Comparison of ENCODE assay signal across 19 cellular contexts in the genomic region with DNA sequence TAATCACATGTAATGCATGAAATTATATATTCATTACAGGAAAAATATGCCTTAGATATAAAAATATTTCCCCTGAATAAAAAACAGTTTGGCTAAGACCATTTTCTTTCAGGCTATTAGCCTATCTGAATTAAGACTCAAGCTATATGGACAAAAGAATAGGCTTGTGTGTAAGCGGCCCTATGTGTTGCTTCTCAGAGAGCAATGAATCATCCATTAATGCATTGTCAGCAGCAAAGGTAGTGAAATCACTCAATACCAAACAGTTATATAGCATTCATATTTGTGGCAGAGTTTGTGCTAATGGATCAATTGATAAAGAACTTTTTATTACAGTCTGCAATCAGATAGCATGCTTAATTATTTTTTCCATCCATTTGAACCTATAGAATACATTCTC.
A peak's percentile ranks its signal among the peaks of the same experiment; 100 is the strongest.
DNase-seq lines count a peak whose midpoint lies in the region; ATAC-seq, FAIRE-seq and TF ChIP-seq lines count a peak whose summit lies in the region.
"Had no signal": no experiment of that assay in that cellular context is flagged by ENCODE, and none has a peak within 500 bp of the region (broad histone marks: within the 10 kb centered on the region; RNA-seq: fewer than 3 reads in every experiment).

No MANE protein-coding gene starts in this region.

- H3K4me2 ChIP-seq in A549 (no peak overlapping the region), K562 (ENCODE audit: insufficient read depth, low read length) (no peak overlapping the region)
- H3K4me2 ChIP-seq: BLaER1 treated with 17β-estradiol and CSF1 and Interleukin-3, amounts not matched to agents 10 nM and 100 nM had no signal

- H3K9me3 ChIP-seq in A549 (no peaks in the 10 kb centered on the region), K562 (replicated peaks; ENCODE audit: control insufficient read depth, insufficient read depth, low read depth, low read length) (peaks cover 2% of the 10 kb centered on the region; the same call in 1 of the 2 replicates)
- H3K9me3 ChIP-seq: BLaER1 treated with 17β-estradiol and CSF1 and Interleukin-3, amounts not matched to agents 10 nM and 100 nM had no signal

- H3K27ac ChIP-seq in A549, result no peak overlapping the region
- H3K27ac ChIP-seq in K562 (ENCODE audit: extremely low read depth, low read depth, low read length), result no peak overlapping the region
- H3K27ac ChIP-seq in dorsolateral prefrontal cortex, result peak overlapping the region; percentile 3 to 97 (median 88)
- peak overlapping the region; percentile 90 for H3K27ac ChIP-seq in substantia nigra (ENCODE audit: low read depth, low read length, poor library complexity, severe bottlenecking)
- H3K27ac ChIP-seq: BLaER1 treated with 17β-estradiol and CSF1 and Interleukin-3, amounts not matched to agents 10 nM and 100 nM had no signal

- no peak for TF ChIP-seq EP300 in A549 (IDR thresholded peaks at IDR 0.05)
- no peak for TF ChIP-seq EP300 in K562 (IDR thresholded peaks at IDR 0.05; ENCODE audit: low read length)

- H3K4me1 ChIP-seq in A549 (no peaks in the 10 kb centered on the region), K562 (replicated peaks in 1 of 2; ENCODE audit: control insufficient read depth in 2 of 2, insufficient read depth in 2 of 2, low read length in 2 of 2) (peaks cover 0 to 8% of the 10 kb centered on the region in 2 experiments; a peak in 2 of 5 replicates)

- TF ChIP-seq POLR2A in A549 (IDR thresholded peaks at IDR 0.05; ENCODE audit: low read length) (no peak), K562 (conservative IDR thresholded peaks at IDR 0.05) (no peak)

- CTCF ChIA-PET in A549 (lab: Yijun Ruan, JAX), result no interaction called here
- CTCF ChIA-PET in K562 (lab: Yijun Ruan, JAX; ENCODE audit: low intra/inter-chr PET ratio), result no interaction called here

- no peaks in the 10 kb centered on the region for H3K36me3 ChIP-seq in K562 (ENCODE audit: control insufficient read depth, insufficient read depth, low read length)
- H3K36me3 ChIP-seq: BLaER1 treated with 17β-estradiol and CSF1 and Interleukin-3, amounts not matched to agents 10 nM and 100 nM had no signal

- intact Hi-C loops in K562 (cut with micrococcal nuclease), result no loop called here
- intact Hi-C loops in dorsolateral prefrontal cortex (cut with DNase I), result no loop called here

- in situ Hi-C loops in K562 (cut with MboI), result no loop called here

- no peak overlapping the region for H2AFZ ChIP-seq in K562 (ENCODE audit: low read depth, low read length)

- H3K9me1 ChIP-seq in K562 (ENCODE audit: control insufficient read depth, insufficient read depth, low read length), result no peaks in the 10 kb centered on the region

- BruUV-seq in K562 (replicated peaks; lab: Mats Ljungman, UMichigan), result no TSS peak

- H3K79me2 ChIP-seq in K562 (ENCODE audit: control insufficient read depth, insufficient read depth, low read length), result peaks cover 13% of the 10 kb centered on the region; the same call in 2 of the 3 replicates

- TF ChIP-seq RAD21 in A549 (conservative IDR thresholded peaks at IDR 0.05 in 1 of 2, IDR thresholded peaks at IDR 0.05 in 1 of 2) (no peak), K562 (CRISPR knock-in tag; conservative IDR thresholded peaks at IDR 0.05 in 1 of 2, IDR thresholded peaks at IDR 0.05 in 1 of 2) (no peak)

- H3K27me3 ChIP-seq in K562 (ENCODE audit: control insufficient read depth in 2 of 2, insufficient read depth in 2 of 2, low read length in 2 of 2) (no peaks in the 10 kb centered on the region), dorsolateral prefrontal cortex (no peaks in the 10 kb centered on the region)
- H3K27me3 ChIP-seq: BLaER1 treated with 17β-estradiol and CSF1 and Interleukin-3, amounts not matched to agents 10 nM and 100 nM had no signal

- POLR2A ChIA-PET in A549 (lab: Yijun Ruan, JAX) (no interaction called here), K562 (lab: Yijun Ruan, JAX) (no interaction called here)

- DNase-seq in A549 (ENCODE audit: low read depth in 1 of 2, low spot score in 1 of 2) (no peak), K562 (ENCODE audit: extremely low read depth in 1 of 4, low spot score in 3 of 4) (no peak), dorsolateral prefrontal cortex (no peak), substantia nigra (lab: John Stamatoyannopoulos, UW) (no peak), MV-4-11 (lab: John Stamatoyannopoulos, UW) (no peak), SK-N-DZ (ENCODE audit: low spot score) (no peak), NCI-H1417 (lab: John Stamatoyannopoulos, UW) (no peak)
- DNase-seq: 8988T; Calu3; CD8-positive, alpha-beta T cell; DMS79 treated with DMSO at 0.1 percent for 48 hours; GF-D8; GOT3; H7; HFFc6 had no signal

- H3K4me3 ChIP-seq in A549, result no peak overlapping the region
- H3K4me3 ChIP-seq in K562, result no peak overlapping the region
- peak overlapping the region in 5 of 59 donors; percentile 4 to 39 (median 25) for H3K4me3 ChIP-seq in dorsolateral prefrontal cortex
- H3K4me3 ChIP-seq: BLaER1 treated with 17β-estradiol and CSF1 and Interleukin-3, amounts not matched to agents 10 nM and 100 nM; GM12878 had no signal

- FAIRE-seq in A549 (lab: Jason Lieb, UNC), result no peak
- no peak for FAIRE-seq in K562 (lab: Jason Lieb, UNC)
- FAIRE-seq: GM12878, HTR-8/SVneo had no signal

- TF ChIP-seq CTCF in A549 (IDR thresholded peaks at IDR 0.05) (no peak), K562 (IDR thresholded peaks at IDR 0.05 in 2 of 3, conservative IDR thresholded peaks at IDR 0.05 in 1 of 3; ENCODE audit: insufficient read depth in 2 of 3, low read depth in 1 of 3, low read length in 3 of 3) (no peak), dorsolateral prefrontal cortex (IDR thresholded peaks at IDR 0.05 in 54 of 56, conservative IDR thresholded peaks at IDR 0.05 in 2 of 56; ENCODE audit: low read depth in 1 of 56, partially characterized antibody in 56 of 56) (no peak)

- ATAC-seq in A549 (no peak), K562 (no peak)
- ATAC-seq: CD8-positive, alpha-beta T cell; GM12878; HCT116 had no signal

- 48% methylated on average over 1 of the region's 1 CpG for WGBS in A549 (ENCODE audit: missing lambda C conversion rate)
- WGBS in K562 (ENCODE audit: insufficient coverage, low coverage, missing lambda C conversion rate), result 88% methylated on average over 1 of the region's 1 CpG

- H4K20me1 ChIP-seq in K562 (replicated peaks; ENCODE audit: control insufficient read depth, insufficient read depth, low read length), result no peaks in the 10 kb centered on the region
- H4K20me1 ChIP-seq: BLaER1 treated with 17β-estradiol and CSF1 and Interleukin-3, amounts not matched to agents 10 nM and 100 nM had no signal

- no peak overlapping the region for H3K9ac ChIP-seq in K562 (ENCODE audit: insufficient read depth in 1 of 2, low read depth in 2 of 2, low read length in 2 of 2)
- H3K9ac ChIP-seq: BLaER1 treated with 17β-estradiol and CSF1 and Interleukin-3, amounts not matched to agents 10 nM and 100 nM had no signal

TF ChIP-seq in A549, 52 proteins besides CTCF, POLR2A, EP300 and RAD21:
- TF ChIP-seq SMC3 (IDR thresholded peaks at IDR 0.05) (no peak), FOXS1 (CRISPR knock-in tag; IDR thresholded peaks at IDR 0.05) (no peak), KDM5A (IDR thresholded peaks at IDR 0.05) (no peak), MAFK (IDR thresholded peaks at IDR 0.05; ENCODE audit: partially characterized antibody) (peak; percentile 5), NPAS2 (CRISPR knock-in tag; IDR thresholded peaks at IDR 0.05; ENCODE audit: borderline replicate concordance) (no peak), TP53 (CRISPR knock-in tag; IDR thresholded peaks at IDR 0.05) (no peak), ZSCAN20 (CRISPR knock-in tag; IDR thresholded peaks at IDR 0.05) (no peak)

TF ChIP-seq in K562, 482 proteins besides CTCF, POLR2A, EP300 and RAD21 (continues in another document):
- no peak for TF ChIP-seq ZNF444 (CRISPR knock-in tag; IDR thresholded peaks at IDR 0.05)
- no peak for TF ChIP-seq MCM3 (IDR thresholded peaks at IDR 0.05)
- no peak for TF ChIP-seq TAF9B (IDR thresholded peaks at IDR 0.05; ENCODE audit: partially characterized antibody)
- TF ChIP-seq, protein P1, sequence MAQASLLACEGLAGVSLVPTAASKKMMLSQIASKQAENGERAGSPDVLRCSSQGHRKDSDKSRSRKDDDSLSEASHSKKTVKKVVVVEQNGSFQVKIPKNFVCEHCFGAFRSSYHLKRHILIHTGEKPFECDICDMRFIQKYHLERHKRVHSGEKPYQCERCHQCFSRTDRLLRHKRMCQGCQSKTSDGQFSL (CRISPR knock-in tag; IDR thresholded peaks at IDR 0.05), result no peak
- TF ChIP-seq, protein P1 (tag; IDR thresholded peaks at IDR 0.05), result no peak
- TF ChIP-seq ZNF766 (CRISPR knock-in tag; conservative IDR thresholded peaks at IDR 0.05), result no peak
- TF ChIP-seq NEUROD1 (IDR thresholded peaks at IDR 0.05; ENCODE audit: borderline replicate concordance, low read depth, low read length, partially characterized antibody), result no peak
- no peak for TF ChIP-seq SAFB (IDR thresholded peaks at IDR 0.05; ENCODE audit: borderline replicate concordance, low read depth, low read length)
- peak; percentile 34; the same call in 1 of the 2 replicates for TF ChIP-seq MAFF (IDR thresholded peaks at IDR 0.05; ENCODE audit: low read length)
- TF ChIP-seq SETDB1 (IDR thresholded peaks at IDR 0.05; ENCODE audit: low read length), result no peak
- TF ChIP-seq, protein P2, sequence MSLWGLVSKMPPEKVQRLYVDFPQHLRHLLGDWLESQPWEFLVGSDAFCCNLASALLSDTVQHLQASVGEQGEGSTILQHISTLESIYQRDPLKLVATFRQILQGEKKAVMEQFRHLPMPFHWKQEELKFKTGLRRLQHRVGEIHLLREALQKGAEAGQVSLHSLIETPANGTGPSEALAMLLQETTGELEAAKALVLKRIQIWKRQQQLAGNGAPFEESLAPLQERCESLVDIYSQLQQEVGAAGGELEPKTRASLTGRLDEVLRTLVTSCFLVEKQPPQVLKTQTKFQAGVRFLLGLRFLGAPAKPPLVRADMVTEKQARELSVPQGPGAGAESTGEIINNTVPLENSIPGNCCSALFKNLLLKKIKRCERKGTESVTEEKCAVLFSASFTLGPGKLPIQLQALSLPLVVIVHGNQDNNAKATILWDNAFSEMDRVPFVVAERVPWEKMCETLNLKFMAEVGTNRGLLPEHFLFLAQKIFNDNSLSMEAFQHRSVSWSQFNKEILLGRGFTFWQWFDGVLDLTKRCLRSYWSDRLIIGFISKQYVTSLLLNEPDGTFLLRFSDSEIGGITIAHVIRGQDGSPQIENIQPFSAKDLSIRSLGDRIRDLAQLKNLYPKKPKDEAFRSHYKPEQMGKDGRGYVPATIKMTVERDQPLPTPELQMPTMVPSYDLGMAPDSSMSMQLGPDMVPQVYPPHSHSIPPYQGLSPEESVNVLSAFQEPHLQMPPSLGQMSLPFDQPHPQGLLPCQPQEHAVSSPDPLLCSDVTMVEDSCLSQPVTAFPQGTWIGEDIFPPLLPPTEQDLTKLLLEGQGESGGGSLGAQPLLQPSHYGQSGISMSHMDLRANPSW (CRISPR knock-in tag; IDR thresholded peaks at IDR 0.05), result no peak

Comparison
In these comparisons a context has a peak if more than half of its experiments do, and no peak if none do; other contexts are left out.
1. H3K27ac ChIP-seq: peak in dorsolateral prefrontal cortex (59 of 59) and substantia nigra (single experiment); none in A549 (0 of 2) and K562 (single experiment).